8 cellular contexts compared by ENCODE assay signal in the genomic region with DNA sequence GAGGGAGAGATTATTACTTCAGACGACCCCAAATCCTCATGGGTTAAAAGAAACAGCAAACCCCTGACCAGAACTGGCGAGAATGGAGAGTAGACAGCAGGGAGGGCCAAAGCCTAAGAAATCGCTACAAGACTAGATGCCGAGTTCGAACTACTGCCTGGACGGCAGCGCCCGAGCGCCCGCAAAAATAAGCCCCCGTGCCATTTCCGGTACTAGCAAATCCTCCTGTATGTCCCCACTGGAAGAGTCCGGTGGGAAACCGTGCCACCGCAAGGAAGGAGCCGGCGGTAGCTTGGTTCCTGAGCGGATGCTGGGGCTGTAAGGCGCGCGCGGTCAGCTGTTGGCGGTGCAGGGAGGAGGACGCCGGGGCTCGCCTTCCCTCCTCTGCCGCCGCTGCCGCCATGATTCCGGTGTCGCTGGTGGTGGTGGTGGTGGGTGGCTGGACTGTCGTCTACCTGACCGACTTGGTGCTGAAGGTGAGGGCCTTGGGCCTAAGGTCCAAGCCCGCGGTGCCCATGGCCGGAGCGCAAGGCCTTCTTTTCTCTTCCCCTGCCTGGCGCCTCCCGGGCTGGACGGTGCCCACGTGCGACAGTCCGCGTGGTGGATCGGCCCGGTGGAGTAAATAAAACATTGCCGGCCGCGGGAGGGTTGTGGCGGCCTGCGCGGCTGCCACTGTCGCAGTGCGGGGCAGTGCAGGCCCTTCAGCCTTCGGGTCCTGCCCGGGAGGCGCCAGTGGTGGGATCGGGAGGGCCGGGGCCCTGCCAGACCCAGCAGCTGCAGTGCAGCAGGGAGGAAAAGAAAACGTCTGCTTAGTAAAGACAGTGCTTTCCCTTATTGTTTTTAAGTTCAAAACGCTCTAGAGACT. TPM values are rescaled to one million over a fixed set of nuclear protein-coding genes. Genes with fewer than 3 reads are reported as not detected.
DNase-seq lines count a peak whose midpoint lies in the region; ATAC-seq, FAIRE-seq and TF ChIP-seq lines count a peak whose summit lies in the region.

A gene (plus strand): TSS at position 284 of the 865 bp plus-strand sequence. CDS start 118 bp downstream, at position 402.

- H4K20me1 ChIP-seq in keratinocyte (ENCODE audit: control insufficient read depth, extremely low read depth, insufficient read depth, low read length), result no peaks in the 10 kb centered on the region

- FAIRE-seq in keratinocyte (lab: Jason Lieb, UNC), result no peak

- peaks cover 11% of the 10 kb centered on the region for H3K79me2 ChIP-seq in keratinocyte (ENCODE audit: control insufficient read depth, insufficient read depth, low read length)

- peak within 1 kb of the TSS; percentile 89 for H3K27ac Mint-ChIP-seq in central memory CD8-positive, alpha-beta T cell (ENCODE audit: low read depth)

- ATAC-seq in GM19025 (IDR thresholded peaks at IDR 0.05; ENCODE audit: low read depth, unreplicated experiment) (peak; percentile 82), HG03280 (IDR thresholded peaks at IDR 0.05; ENCODE audit: unreplicated experiment) (peak; percentile 89)
- peak; percentile 80 for ATAC-seq in central memory CD8-positive, alpha-beta T cell (replicated peaks; ENCODE audit: extremely low read depth, poor library complexity, severe bottlenecking)

- H3K9me3 ChIP-seq in keratinocyte (ENCODE audit: control insufficient read depth, low read depth, low read length), result no peaks in the 10 kb centered on the region

- H3K4me3 ChIP-seq in AG10803 (ENCODE audit: low read length) (peak within 1 kb of the TSS; percentile 74), keratinocyte (ENCODE audit: control insufficient read depth in 2 of 3, extremely low read depth in 1 of 3, insufficient read depth in 2 of 3, low read depth in 1 of 3, low read length in 3 of 3) (peak within 1 kb of the TSS; percentile 60 to 82 (median 77))

- peaks cover 6% of the 10 kb centered on the region for H3K4me1 Mint-ChIP-seq in central memory CD8-positive, alpha-beta T cell

- H3K27me3 ChIP-seq in keratinocyte (ENCODE audit: control insufficient read depth, extremely low read depth, insufficient read depth, low read length), result no peaks in the 10 kb centered on the region

- peaks cover 2% of the 10 kb centered on the region for H3K36me3 Mint-ChIP-seq in central memory CD8-positive, alpha-beta T cell (ENCODE audit: insufficient read depth)

- DNase-seq in AG10803 (ENCODE audit: low read depth), result peak; percentile 92
- peak; percentile 49 for DNase-seq in NCI-H345 treated with DMSO at 0.1 percent for 48 hours (lab: John Stamatoyannopoulos, UW; ENCODE audit: unreplicated experiment)
- peak; percentile 52 for DNase-seq in activated CD4-positive, CD25-positive, alpha-beta regulatory T cell treated with anti-CD3 and anti-CD28 coated beads, Interleukin-2, amount 50 U/mL, for 16 hours (ENCODE audit: low read depth, low spot score)
- DNase-seq in central memory CD8-positive, alpha-beta T cell (ENCODE audit: low spot score in 2 of 2), result peak; percentile 65 to 74
- DNase-seq in keratinocyte (ENCODE audit: low read depth, low spot score), result peak; percentile 9
- peak; percentile 72 to 78 (median 74) for DNase-seq in stimulated activated CD4-positive, alpha-beta T cell treated with anti-CD3 and anti-CD28 coated beads, Interleukin-12 subunit alpha, Interleukin-12 subunit beta, amount 100 ng/mL, for 48 hours (ENCODE audit: low read depth in 2 of 3, low spot score in 1 of 3)

- no peaks in the 10 kb centered on the region for H3K36me3 ChIP-seq in keratinocyte (ENCODE audit: control insufficient read depth in 2 of 2, extremely low read depth in 1 of 2, insufficient read depth in 2 of 2, low read length in 2 of 2)

- peaks cover 3% of the 10 kb centered on the region for H3K4me1 ChIP-seq in keratinocyte (ENCODE audit: control insufficient read depth, extremely low read depth, insufficient read depth, low read length)

- H3K27ac ChIP-seq in keratinocyte (ENCODE audit: control insufficient read depth, insufficient read depth, low read length), result peak within 1 kb of the TSS; percentile 65

- peak within 1 kb of the TSS; percentile 78 for H3K4me2 ChIP-seq in keratinocyte (ENCODE audit: control insufficient read depth, extremely low read depth, insufficient read depth, low read depth, low read length)

- peak within 1 kb of the TSS; percentile 82 for H3K9ac ChIP-seq in keratinocyte (ENCODE audit: control insufficient read depth, extremely low read depth, insufficient read depth, low read length)

- no peaks in the 10 kb centered on the region for H3K27me3 Mint-ChIP-seq in central memory CD8-positive, alpha-beta T cell

- TF ChIP-seq CTCF in AG10803 (conservative IDR thresholded peaks at IDR 0.05; ENCODE audit: low read length) (peak; percentile 37; the same call in 1 of the 2 replicates), keratinocyte (optimal IDR thresholded peaks at IDR 0.05 in 1 of 3, IDR thresholded peaks at IDR 0.05 in 1 of 3, conservative IDR thresholded peaks at IDR 0.05 in 1 of 3; ENCODE audit: extremely low read depth in 1 of 3, insufficient read depth in 2 of 3, low read length in 3 of 3) (peak in 2 of 3 experiments; percentile 9 to 36)

- H2AFZ ChIP-seq in keratinocyte (ENCODE audit: control insufficient read depth, low read length), result peak within 1 kb of the TSS; percentile 92

- H3K4me3 Mint-ChIP-seq in central memory CD8-positive, alpha-beta T cell, result peak within 1 kb of the TSS; percentile 85

- no peaks in the 10 kb centered on the region for H3K9me1 ChIP-seq in keratinocyte (ENCODE audit: control insufficient read depth, extremely low read depth, insufficient read depth, low read length)

- dilution Hi-C loops in keratinocyte (cut with MboI; ENCODE audit: extremely low pct_ligation_motif_present, low sequenced_read_pairs), result no loop called here

- H3K9me3 Mint-ChIP-seq in central memory CD8-positive, alpha-beta T cell, result no peaks in the 10 kb centered on the region

RNA-seq across cellular contexts. Expression of the gene that starts here (rescaled TPM):
- 10.8 to 15.7 TPM (median 11.3 TPM) in 3 replicates for polyA plus RNA-seq in keratinocyte
- 3.5 TPM for polyA plus RNA-seq in keratinocyte (2011; ENCODE audit: low read depth)
- polyA plus RNA-seq in keratinocyte (2011; cell fraction: cytosol; rRNA removed), result 4.9 and 9.4 TPM in 2 replicates
- 11.6 and 16.3 TPM in 2 replicates for polyA plus RNA-seq in keratinocyte (2011; cell fraction: nucleus; rRNA removed)
- 5.0 and 9.7 TPM in 2 replicates for polyA plus RNA-seq in keratinocyte (2012; ENCODE audit: low replicate concordance)
- 7.5 to 24.3 TPM (median 16.5 TPM) in 3 replicates for polyA minus RNA-seq in keratinocyte
- polyA minus RNA-seq in keratinocyte (2011; cell fraction: cytosol; rRNA and poly(A)+ RNA removed), result 10.4 TPM
- polyA minus RNA-seq in keratinocyte (2011; cell fraction: nucleus; rRNA and poly(A)+ RNA removed), result 16.4 and 26.8 TPM in 2 replicates

Comparison
In these comparisons a context has a peak if more than half of its experiments do, and no peak if none do; other contexts are left out.
1. Peak in every context shown above with its lines: DNase-seq, ATAC-seq, H3K4me3 ChIP-seq and H3K27ac ChIP-seq.
2. DNase-seq: peak in every context shown above with its lines; median percentile 92 in AG10803; 74 in stimulated activated CD4-positive, alpha-beta T cell treated with anti-CD3 and anti-CD28 coated beads, Interleukin-12 subunit alpha, Interleukin-12 subunit beta, amount 100 ng/mL, for 48 hours; 70 in central memory CD8-positive, alpha-beta T cell; 52 in activated CD4-positive, CD25-positive, alpha-beta regulatory T cell treated with anti-CD3 and anti-CD28 coated beads, Interleukin-2, amount 50 U/mL, for 16 hours; 49 in NCI-H345 treated with DMSO at 0.1 percent for 48 hours; 9 in keratinocyte.